In the genomic region with DNA sequence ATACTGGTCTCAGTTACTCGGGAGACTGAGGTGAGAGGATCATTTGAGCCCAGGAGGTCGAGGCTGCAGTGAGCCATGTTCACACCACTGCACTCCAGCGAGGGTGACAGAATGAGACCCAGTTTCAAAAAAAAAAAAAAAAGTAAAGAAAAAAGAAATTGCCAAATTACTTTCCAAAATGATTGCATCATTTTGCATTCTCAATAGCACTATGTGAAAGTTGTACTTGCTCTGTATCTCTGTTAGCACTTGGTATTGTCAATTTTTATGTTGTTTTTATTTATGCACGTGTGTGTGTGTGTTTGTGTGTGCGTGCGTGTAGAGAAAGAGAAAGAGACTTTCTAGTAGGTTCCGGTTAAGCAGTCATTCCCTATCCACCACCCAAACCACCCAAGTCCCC, we compare ENCODE assay signal across 26 cellular contexts.
"Had no signal": no experiment of that assay in that cellular context is flagged by ENCODE, and none has a peak within 500 bp of the region (broad histone marks: within the 10 kb centered on the region; RNA-seq: fewer than 3 reads in every experiment).

No MANE protein-coding gene starts in this region.

- H3K4me1 ChIP-seq: esophagus squamous epithelium, gastrocnemius medialis, heart right ventricle, left lung, lower lobe of right lung had no signal

- DNase-seq: dermis blood vessel endothelial cell; dorsolateral prefrontal cortex; effector CD4-positive, alpha-beta T cell; effector memory CD4-positive, alpha-beta T cell; erythroblast; esophagus squamous epithelium; foreskin fibroblast; foreskin melanocyte; gastrocnemius medialis; glutamatergic neuron; head of caudate nucleus; heart right ventricle; hippocampal formation; left cardiac atrium; left lung; left ventricle myocardium superior; lower lobe of right lung; mesenchymal stem cell; midbrain had no signal

- ATAC-seq: esophagus mucosa, gastrocnemius medialis, heart right ventricle, left cardiac atrium, left lung, left ventricle myocardium superior, lower lobe of right lung had no signal

- FAIRE-seq: colon, endometrium, islet of Langerhans, keratinocyte had no signal

- H3K4me3 ChIP-seq: coronary artery, dorsolateral prefrontal cortex, esophagus squamous epithelium, gastrocnemius medialis, heart right ventricle, left lung, lower lobe of right lung had no signal

- H3K27ac ChIP-seq: coronary artery, dorsolateral prefrontal cortex, epithelial cell of prostate, esophagus squamous epithelium, gastrocnemius medialis, heart right ventricle, left lung, lower lobe of right lung had no signal

- H3K9me3 ChIP-seq: gastrocnemius medialis, left lung, lower lobe of right lung had no signal

- H3K27me3 ChIP-seq: dorsolateral prefrontal cortex, esophagus squamous epithelium, gastrocnemius medialis, heart right ventricle, left lung had no signal

- H3K36me3 ChIP-seq: esophagus squamous epithelium, gastrocnemius medialis, heart right ventricle, left lung, lower lobe of right lung had no signal
